ENCODE assay signal across 1 cellular context in the genomic region with DNA sequence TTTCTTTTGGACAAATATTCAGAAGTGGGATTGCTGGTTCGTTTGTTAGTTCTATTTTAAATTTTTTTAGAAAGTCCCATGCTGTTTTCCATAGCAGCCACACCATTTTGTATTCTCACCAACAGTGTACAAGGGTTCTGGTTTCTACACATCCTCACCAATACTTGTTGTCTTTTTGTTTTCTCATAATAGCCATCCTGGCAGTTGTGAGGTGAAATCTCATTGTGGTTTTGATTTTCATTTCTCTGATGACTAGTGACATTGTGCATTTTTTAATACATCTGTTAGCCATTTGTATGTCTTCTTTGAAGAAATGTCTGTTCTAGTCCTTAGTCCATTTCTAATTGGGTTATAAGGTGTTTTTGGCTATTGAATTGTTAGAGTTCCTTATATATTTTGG.
TF ChIP-seq lines count a peak whose summit lies in the region.

No MANE protein-coding gene starts in this region.

TF ChIP-seq in A549, 52 proteins besides CTCF, POLR2A, EP300 and RAD21 (continued from another document):
- no peak for TF ChIP-seq HES2 (IDR thresholded peaks at IDR 0.05)
- no peak for TF ChIP-seq JUN (IDR thresholded peaks at IDR 0.05)
- TF ChIP-seq KDM1A (IDR thresholded peaks at IDR 0.05; ENCODE audit: low read depth): no peak
- no peak for TF ChIP-seq MAX (IDR thresholded peaks at IDR 0.05)
